Comparison of ENCODE assay signal across 15 cellular contexts in the genomic region with DNA sequence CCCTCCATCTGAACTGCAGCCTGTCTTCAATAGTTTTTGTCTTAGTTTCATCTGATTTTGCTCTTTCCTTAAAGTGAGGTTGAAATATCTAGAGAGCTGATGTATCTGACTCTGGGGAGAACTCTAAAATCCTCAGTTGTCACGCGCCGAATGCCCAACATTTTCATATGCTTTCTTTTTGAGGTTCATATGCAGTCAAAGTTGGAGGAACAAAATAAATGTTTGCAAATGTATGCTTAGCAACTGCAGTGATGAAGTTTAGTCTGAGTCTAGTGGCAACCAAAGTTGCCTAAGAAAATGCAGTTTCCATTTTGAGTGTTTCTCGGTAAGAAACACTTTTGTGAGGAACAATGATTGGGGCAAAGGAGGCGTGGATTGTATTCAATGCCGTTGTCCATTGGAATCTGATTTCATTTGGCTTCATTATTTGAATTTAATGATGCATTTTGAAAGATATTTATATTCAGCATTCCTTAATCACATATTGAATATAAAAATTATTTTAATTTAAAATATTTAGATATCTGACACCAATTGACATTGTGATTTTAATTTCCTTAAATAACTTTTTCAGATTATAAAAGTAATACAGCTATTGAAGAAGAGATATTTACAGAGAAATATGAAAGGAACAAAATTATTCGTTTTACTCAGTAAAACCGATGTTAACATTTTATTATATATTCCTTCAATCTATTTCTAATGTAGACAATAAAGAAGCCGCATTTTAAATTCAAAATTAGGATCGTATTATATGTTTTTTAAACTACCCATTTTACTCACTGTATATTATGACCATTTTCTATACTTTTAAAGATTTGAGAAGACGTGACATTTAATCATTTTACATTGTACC.
DNase-seq lines count a peak whose midpoint lies in the region; ATAC-seq, FAIRE-seq and TF ChIP-seq lines count a peak whose summit lies in the region.
"Had no signal": no experiment of that assay in that cellular context is flagged by ENCODE, and none has a peak within 500 bp of the region (broad histone marks: within the 10 kb centered on the region; RNA-seq: fewer than 3 reads in every experiment).

No MANE protein-coding gene starts in this region.

- H3K36me3 Mint-ChIP-seq in activated T-helper 17 cell treated with anti-CD3 and anti-CD28 coated beads, Interleukin-2, amount 50 U/mL, for 72 hours (ENCODE audit: low read depth), result no peaks in the 10 kb centered on the region
- H3K36me3 Mint-ChIP-seq: activated naive CD4-positive, alpha-beta T cell treated with anti-CD3 and anti-CD28 coated beads, Interleukin-2, amount 50 U/mL, for 72 hours; CD4-positive, alpha-beta memory T cell had no signal

- no peak for ATAC-seq in activated T-helper 17 cell treated with anti-CD3 and anti-CD28 coated beads, Interleukin-2, amount 50 U/mL, for 72 hours (replicated peaks)

- no peaks in the 10 kb centered on the region for H3K9me3 ChIP-seq in kidney (ENCODE audit: control insufficient read depth in 1 of 2, low read length in 2 of 2)
- H3K9me3 ChIP-seq: tibial nerve had no signal

- H3K4me3 ChIP-seq in astrocyte of the cerebellum (ENCODE audit: low read depth, low read length) (peak overlapping the region; percentile 51), kidney (ENCODE audit: low read length in 2 of 2) (no peak overlapping the region)
- H3K4me3 ChIP-seq: tibial nerve had no signal

- H3K9me3 Mint-ChIP-seq in activated T-helper 17 cell treated with anti-CD3 and anti-CD28 coated beads, Interleukin-2, amount 50 U/mL, for 72 hours, result no peaks in the 10 kb centered on the region
- H3K9me3 Mint-ChIP-seq: activated naive CD4-positive, alpha-beta T cell treated with anti-CD3 and anti-CD28 coated beads, Interleukin-2, amount 50 U/mL, for 72 hours; CD4-positive, alpha-beta memory T cell had no signal

- in situ Hi-C loops in astrocyte of the cerebellum (cut with HindIII; ENCODE audit: low sequenced_read_pairs), result no loop called here

- TF ChIP-seq CTCF in astrocyte of the cerebellum (IDR thresholded peaks at IDR 0.05; ENCODE audit: low read depth, low read length, missing control alignments) (no peak), kidney (IDR thresholded peaks at IDR 0.05; ENCODE audit: borderline replicate concordance, extremely low read depth, insufficient read depth) (no peak)

- peaks cover 7% of the 10 kb centered on the region for H3K4me1 Mint-ChIP-seq in activated T-helper 17 cell treated with anti-CD3 and anti-CD28 coated beads, Interleukin-2, amount 50 U/mL, for 72 hours

- H3K27me3 Mint-ChIP-seq in activated T-helper 17 cell treated with anti-CD3 and anti-CD28 coated beads, Interleukin-2, amount 50 U/mL, for 72 hours, result peaks cover 3% of the 10 kb centered on the region

- peak; percentile 67 for FAIRE-seq in kidney (lab: Jason Lieb, UNC)
- FAIRE-seq: RCC 7860 had no signal

- no peak overlapping the region for H3K9ac ChIP-seq in kidney (ENCODE audit: low read length in 2 of 2)

- DNase-seq in DMS79 treated with DMSO at 0.1 percent for 48 hours (lab: John Stamatoyannopoulos, UW), result peak; percentile 26
- DNase-seq in DMS79 (lab: John Stamatoyannopoulos, UW), result no peak
- DNase-seq in astrocyte of the cerebellum (ENCODE audit: low read depth), result no peak
- no peak for DNase-seq in kidney
- peak; percentile 40 for DNase-seq in superior temporal gyrus (ENCODE audit: extremely low spot score)
- no peak for DNase-seq in NCI-H1092 treated with DMSO at 0.1 percent for 48 hours (lab: John Stamatoyannopoulos, UW)
- DNase-seq in NAMALWA (ENCODE audit: low spot score), result no peak
- DNase-seq: CD4-positive, alpha-beta memory T cell; left cardiac atrium; NCI-H446 treated with DMSO at 0.1 percent for 48 hours had no signal

- no peak overlapping the region for H3K4me3 Mint-ChIP-seq in activated T-helper 17 cell treated with anti-CD3 and anti-CD28 coated beads, Interleukin-2, amount 50 U/mL, for 72 hours
- H3K4me3 Mint-ChIP-seq: CD4-positive, alpha-beta memory T cell had no signal

- H3K4me1 ChIP-seq in kidney (ENCODE audit: control insufficient read depth in 1 of 2, insufficient read depth in 1 of 2, low read depth in 1 of 2, low read length in 2 of 2), result no peaks in the 10 kb centered on the region

- H3K27ac Mint-ChIP-seq in activated T-helper 17 cell treated with anti-CD3 and anti-CD28 coated beads, Interleukin-2, amount 50 U/mL, for 72 hours, result no peak overlapping the region
- H3K27ac Mint-ChIP-seq: activated naive CD4-positive, alpha-beta T cell treated with anti-CD3 and anti-CD28 coated beads, Interleukin-2, amount 50 U/mL, for 72 hours; CD4-positive, alpha-beta memory T cell had no signal

- H3K36me3 ChIP-seq in kidney (ENCODE audit: control insufficient read depth in 1 of 2, insufficient read depth in 2 of 2, low read length in 2 of 2), result no peaks in the 10 kb centered on the region
- H3K36me3 ChIP-seq: tibial nerve had no signal

- no peak overlapping the region for H3K27ac ChIP-seq in kidney (ENCODE audit: low read depth in 2 of 2, low read length in 2 of 2)
- H3K27ac ChIP-seq: 22Rv1 had no signal

- intact Hi-C loops in kidney (cut with DNase I), result no loop called here

Comparison
In these comparisons a context has a peak if more than half of its experiments do, and no peak if none do; other contexts are left out.
1. DNase-seq: peak in DMS79 treated with DMSO at 0.1 percent for 48 hours (single experiment) and superior temporal gyrus (single experiment); none in DMS79 (single experiment), astrocyte of the cerebellum (single experiment), kidney (single experiment), NCI-H1092 treated with DMSO at 0.1 percent for 48 hours (single experiment) and NAMALWA (single experiment).